Comparison of ENCODE assay signal across 2 cellular contexts in the genomic region with DNA sequence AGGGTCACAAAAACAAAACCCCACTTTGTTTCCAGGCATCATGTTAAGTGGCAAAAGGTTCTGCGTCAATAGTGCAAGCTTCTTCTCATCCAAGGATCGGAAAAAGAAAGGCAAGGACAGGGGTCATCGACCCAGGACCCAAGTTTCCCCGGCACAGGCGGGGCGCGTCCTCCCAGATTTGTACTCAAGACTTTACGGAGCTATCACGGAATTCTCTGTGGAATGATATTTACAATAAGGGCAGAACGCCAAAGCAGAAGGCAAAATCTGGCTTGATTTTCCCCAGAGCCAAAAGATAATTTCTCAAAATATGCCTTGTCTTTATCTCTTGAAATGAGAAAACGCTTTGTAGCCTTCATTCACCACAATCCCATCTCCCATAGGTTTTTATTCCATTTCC.
TF ChIP-seq lines count a peak whose summit lies in the region.

No MANE protein-coding gene starts in this region.

TF ChIP-seq in liver, 16 proteins besides CTCF, POLR2A, EP300 and RAD21:
- peak; percentile 69 for TF ChIP-seq NR2F2 (IDR thresholded peaks at IDR 0.05)
- peak; percentile 38 to 53 for TF ChIP-seq RXRA (IDR thresholded peaks at IDR 0.05)
- TF ChIP-seq JUND (IDR thresholded peaks at IDR 0.05) = no peak
- TF ChIP-seq TAF1 (conservative IDR thresholded peaks at IDR 0.05) = no peak
- TF ChIP-seq EGR1 (IDR thresholded peaks at IDR 0.05; ENCODE audit: low read depth in 2 of 2) = no peak
- TF ChIP-seq, protein P1, sequence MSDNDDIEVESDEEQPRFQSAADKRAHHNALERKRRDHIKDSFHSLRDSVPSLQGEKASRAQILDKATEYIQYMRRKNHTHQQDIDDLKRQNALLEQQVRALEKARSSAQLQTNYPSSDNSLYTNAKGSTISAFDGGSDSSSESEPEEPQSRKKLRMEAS (IDR thresholded peaks at IDR 0.05) = no peak
- TF ChIP-seq SP1 (IDR thresholded peaks at IDR 0.05) = peak; percentile 13
- TF ChIP-seq, protein P2, sequence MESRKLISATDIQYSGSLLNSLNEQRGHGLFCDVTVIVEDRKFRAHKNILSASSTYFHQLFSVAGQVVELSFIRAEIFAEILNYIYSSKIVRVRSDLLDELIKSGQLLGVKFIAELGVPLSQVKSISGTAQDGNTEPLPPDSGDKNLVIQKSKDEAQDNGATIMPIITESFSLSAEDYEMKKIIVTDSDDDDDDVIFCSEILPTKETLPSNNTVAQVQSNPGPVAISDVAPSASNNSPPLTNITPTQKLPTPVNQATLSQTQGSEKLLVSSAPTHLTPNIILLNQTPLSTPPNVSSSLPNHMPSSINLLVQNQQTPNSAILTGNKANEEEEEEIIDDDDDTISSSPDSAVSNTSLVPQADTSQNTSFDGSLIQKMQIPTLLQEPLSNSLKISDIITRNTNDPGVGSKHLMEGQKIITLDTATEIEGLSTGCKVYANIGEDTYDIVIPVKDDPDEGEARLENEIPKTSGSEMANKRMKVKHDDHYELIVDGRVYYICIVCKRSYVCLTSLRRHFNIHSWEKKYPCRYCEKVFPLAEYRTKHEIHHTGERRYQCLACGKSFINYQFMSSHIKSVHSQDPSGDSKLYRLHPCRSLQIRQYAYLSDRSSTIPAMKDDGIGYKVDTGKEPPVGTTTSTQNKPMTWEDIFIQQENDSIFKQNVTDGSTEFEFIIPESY (IDR thresholded peaks at IDR 0.05) = no peak
- TF ChIP-seq HNF4G (IDR thresholded peaks at IDR 0.05) = no peak
- TF ChIP-seq, protein P3, sequence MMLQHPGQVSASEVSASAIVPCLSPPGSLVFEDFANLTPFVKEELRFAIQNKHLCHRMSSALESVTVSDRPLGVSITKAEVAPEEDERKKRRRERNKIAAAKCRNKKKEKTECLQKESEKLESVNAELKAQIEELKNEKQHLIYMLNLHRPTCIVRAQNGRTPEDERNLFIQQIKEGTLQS (IDR thresholded peaks at IDR 0.05) = no peak

TF ChIP-seq in HepG2, 621 proteins besides CTCF, POLR2A, EP300 and RAD21:
- TF ChIP-seq CC2D1A (CRISPR knock-in tag; IDR thresholded peaks at IDR 0.05) (no peak), SP2 (CRISPR knock-in tag; IDR thresholded peaks at IDR 0.05) (no peak), ZBTB20 (CRISPR knock-in tag; IDR thresholded peaks at IDR 0.05; ENCODE audit: borderline replicate concordance, low read depth) (no peak), GZF1 (CRISPR knock-in tag; IDR thresholded peaks at IDR 0.05) (no peak), KLF11 (CRISPR knock-in tag; IDR thresholded peaks at IDR 0.05) (no peak), ZNF556 (CRISPR knock-in tag; IDR thresholded peaks at IDR 0.05; ENCODE audit: borderline replicate concordance) (no peak), ZNF296 (CRISPR knock-in tag; conservative IDR thresholded peaks at IDR 0.05) (no peak), ZSCAN22 (CRISPR knock-in tag; IDR thresholded peaks at IDR 0.05) (no peak), PRMT3 (CRISPR knock-in tag; IDR thresholded peaks at IDR 0.05; ENCODE audit: borderline replicate concordance, low read depth) (no peak)
- TF ChIP-seq, protein P4, sequence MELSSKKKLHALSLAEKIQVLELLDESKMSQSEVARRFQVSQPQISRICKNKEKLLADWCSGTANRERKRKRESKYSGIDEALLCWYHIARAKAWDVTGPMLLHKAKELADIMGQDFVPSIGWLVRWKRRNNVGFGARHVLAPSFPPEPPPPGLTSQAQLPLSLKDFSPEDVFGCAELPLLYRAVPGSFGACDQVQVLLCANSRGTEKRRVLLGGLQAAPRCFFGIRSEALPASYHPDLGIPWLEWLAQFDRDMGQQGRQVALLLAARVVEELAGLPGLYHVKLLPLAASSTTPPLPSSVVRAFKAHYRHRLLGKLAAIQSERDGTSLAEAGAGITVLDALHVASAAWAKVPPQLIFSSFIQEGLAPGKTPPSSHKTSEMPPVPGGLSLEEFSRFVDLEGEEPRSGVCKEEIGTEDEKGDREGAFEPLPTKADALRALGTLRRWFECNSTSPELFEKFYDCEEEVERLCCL (CRISPR knock-in tag; IDR thresholded peaks at IDR 0.05; ENCODE audit: borderline replicate concordance) = no peak
- TF ChIP-seq, protein P5, sequence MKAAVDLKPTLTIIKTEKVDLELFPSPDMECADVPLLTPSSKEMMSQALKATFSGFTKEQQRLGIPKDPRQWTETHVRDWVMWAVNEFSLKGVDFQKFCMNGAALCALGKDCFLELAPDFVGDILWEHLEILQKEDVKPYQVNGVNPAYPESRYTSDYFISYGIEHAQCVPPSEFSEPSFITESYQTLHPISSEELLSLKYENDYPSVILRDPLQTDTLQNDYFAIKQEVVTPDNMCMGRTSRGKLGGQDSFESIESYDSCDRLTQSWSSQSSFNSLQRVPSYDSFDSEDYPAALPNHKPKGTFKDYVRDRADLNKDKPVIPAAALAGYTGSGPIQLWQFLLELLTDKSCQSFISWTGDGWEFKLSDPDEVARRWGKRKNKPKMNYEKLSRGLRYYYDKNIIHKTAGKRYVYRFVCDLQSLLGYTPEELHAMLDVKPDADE (CRISPR knock-in tag; IDR thresholded peaks at IDR 0.05) = no peak
- TF ChIP-seq, protein P6, sequence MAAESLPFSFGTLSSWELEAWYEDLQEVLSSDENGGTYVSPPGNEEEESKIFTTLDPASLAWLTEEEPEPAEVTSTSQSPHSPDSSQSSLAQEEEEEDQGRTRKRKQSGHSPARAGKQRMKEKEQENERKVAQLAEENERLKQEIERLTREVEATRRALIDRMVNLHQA (CRISPR knock-in tag; IDR thresholded peaks at IDR 0.05) = no peak
- TF ChIP-seq, protein P7, sequence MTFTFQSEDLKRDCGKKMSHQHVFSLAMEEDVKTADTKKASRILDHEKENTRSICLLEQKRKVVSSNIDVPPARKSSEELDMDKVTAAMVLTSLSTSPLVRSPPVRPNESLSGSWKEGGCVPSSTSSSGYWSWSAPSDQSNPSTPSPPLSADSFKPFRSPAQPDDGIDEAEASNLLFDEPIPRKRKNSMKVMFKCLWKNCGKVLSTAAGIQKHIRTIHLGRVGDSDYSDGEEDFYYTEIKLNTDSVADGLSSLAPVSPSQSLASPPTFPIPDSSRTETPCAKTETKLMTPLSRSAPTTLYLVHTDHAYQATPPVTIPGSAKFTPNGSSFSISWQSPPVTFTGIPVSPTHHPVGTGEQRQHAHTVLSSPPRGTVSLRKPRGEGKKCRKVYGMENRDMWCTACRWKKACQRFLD (CRISPR knock-in tag; IDR thresholded peaks at IDR 0.05; ENCODE audit: borderline replicate concordance) = no peak
TF ChIP-seq in HepG2: peak in this region for 0.
